Comparison of ENCODE assay signal across 20 cellular contexts in the genomic region with DNA sequence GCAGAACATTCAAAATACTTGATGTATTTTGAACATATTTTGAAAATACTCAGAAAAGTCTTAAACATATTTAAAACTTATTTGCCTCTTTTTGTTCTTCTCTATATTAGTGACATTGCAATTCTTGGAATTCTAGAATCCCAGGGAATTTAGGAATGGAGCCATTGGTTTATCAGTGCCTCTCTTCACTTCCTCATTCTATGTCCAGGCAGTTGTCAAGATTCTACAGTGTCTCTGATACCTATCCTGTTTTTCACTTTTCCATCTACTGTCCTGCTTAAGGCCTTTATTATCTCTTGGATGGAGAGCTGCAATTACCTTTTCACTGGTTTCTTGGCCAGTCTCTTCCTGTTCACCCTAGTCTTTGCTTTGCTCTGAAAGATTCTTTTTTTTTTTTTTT.
A peak's percentile ranks its signal among the peaks of the same experiment; 100 is the strongest.
DNase-seq lines count a peak whose midpoint lies in the region; ATAC-seq, FAIRE-seq and TF ChIP-seq lines count a peak whose summit lies in the region.
"Had no signal": no experiment of that assay in that cellular context is flagged by ENCODE, and none has a peak within 500 bp of the region (broad histone marks: within the 10 kb centered on the region; RNA-seq: fewer than 3 reads in every experiment).

No MANE protein-coding gene starts in this region.

- FAIRE-seq in K562 (lab: Jason Lieb, UNC) = no peak
- FAIRE-seq: A549, D721Med had no signal

- H3K9me1 ChIP-seq in K562 (ENCODE audit: control insufficient read depth, insufficient read depth, low read length) = no peaks in the 10 kb centered on the region

- no peak overlapping the region for H3K4me3 Mint-ChIP-seq in nephron
- H3K4me3 Mint-ChIP-seq: B cell, CD14-positive monocyte, GM23338 had no signal

- H3K4ac ChIP-seq in mesenchymal stem cell (ENCODE audit: low read depth in 1 of 2, low read length in 2 of 2) = no peak overlapping the region

- no peaks in the 10 kb centered on the region for H3K79me2 ChIP-seq in K562 (ENCODE audit: control insufficient read depth, insufficient read depth, low read length)

- no peak overlapping the region for H2BK120ac ChIP-seq in mesenchymal stem cell (ENCODE audit: low read depth, low read length)

- no peak overlapping the region for H2BK5ac ChIP-seq in mesenchymal stem cell (ENCODE audit: low read depth, low read length, poor library complexity, severe bottlenecking)

- POLR2A ChIA-PET in K562 (lab: Yijun Ruan, JAX) = no interaction called here

- no peak overlapping the region for H2AK5ac ChIP-seq in mesenchymal stem cell (ENCODE audit: low read length, severe bottlenecking)

- H3K18ac ChIP-seq in mesenchymal stem cell (ENCODE audit: low read depth in 1 of 2, low read length in 2 of 2) = no peak overlapping the region

- ATAC-seq in K562 = no peak
- no peak for ATAC-seq in activated naive CD4-positive, alpha-beta T cell treated with anti-CD3 and anti-CD28 coated beads, Interleukin-2, amount 50 U/mL, for 72 hours
- ATAC-seq: A549, GM23338 had no signal

- TF ChIP-seq CTCF in K562 (IDR thresholded peaks at IDR 0.05 in 2 of 3, conservative IDR thresholded peaks at IDR 0.05 in 1 of 3; ENCODE audit: insufficient read depth in 2 of 3, low read depth in 1 of 3, low read length in 3 of 3) (no peak), left ventricle myocardium inferior (IDR thresholded peaks at IDR 0.05; ENCODE audit: borderline replicate concordance) (no peak), nephron (IDR thresholded peaks at IDR 0.05; ENCODE audit: unreplicated experiment in 3 of 3) (no peak)

- H3K4me1 ChIP-seq in K562 (replicated peaks in 1 of 2; ENCODE audit: control insufficient read depth in 2 of 2, insufficient read depth in 2 of 2, low read length in 2 of 2) = no peaks in the 10 kb centered on the region
- peaks cover 24% of the 10 kb centered on the region for H3K4me1 ChIP-seq in left ventricle myocardium inferior
- H3K4me1 ChIP-seq in mesenchymal stem cell (ENCODE audit: control insufficient read depth, insufficient read depth, low read depth, low read length) = peaks cover 5% of the 10 kb centered on the region
- H3K4me1 ChIP-seq: A549, HAP-1 had no signal

- no peak overlapping the region for H3K4me3 ChIP-seq in K562
- no peak overlapping the region for H3K4me3 ChIP-seq in left ventricle myocardium inferior
- H3K4me3 ChIP-seq in mesenchymal stem cell (ENCODE audit: insufficient read depth in 1 of 2, low read depth in 1 of 2, low read length in 2 of 2) = no peak overlapping the region
- H3K4me3 ChIP-seq: A549, GM23338, HAP-1 had no signal

- H3K9me3 ChIP-seq in K562 (replicated peaks; ENCODE audit: control insufficient read depth, insufficient read depth, low read depth, low read length) (no peaks in the 10 kb centered on the region; the same call in 1 of the 2 replicates), left ventricle myocardium inferior (replicated peaks) (no peaks in the 10 kb centered on the region), mesenchymal stem cell (ENCODE audit: control insufficient read depth, low read length) (no peaks in the 10 kb centered on the region)
- H3K9me3 ChIP-seq: A549, HAP-1 had no signal

- in situ Hi-C loops in K562 (cut with MboI) = loop anchor here (10.0 kb wide), 1 partner anchor 169 kb away; no protein-coding TSS in a partner anchor
- in situ Hi-C loops in G401 (cut with HindIII; ENCODE audit: low sequenced_read_pairs) = no loop called here

- no peaks in the 10 kb centered on the region for H4K20me1 ChIP-seq in K562 (replicated peaks; ENCODE audit: control insufficient read depth, insufficient read depth, low read length)

- peaks cover under 1% of the 10 kb centered on the region for H3K79me1 ChIP-seq in mesenchymal stem cell (replicated peaks; ENCODE audit: low read length, poor library complexity, severe bottlenecking)

- no peak overlapping the region for H4K8ac ChIP-seq in mesenchymal stem cell (ENCODE audit: low read length)

- H3K36me3 ChIP-seq in K562 (ENCODE audit: control insufficient read depth, insufficient read depth, low read length) = peaks cover 3% of the 10 kb centered on the region; the same call in 1 of the 3 replicates
- H3K36me3 ChIP-seq in left ventricle myocardium inferior = peaks cover 11% of the 10 kb centered on the region
- peaks cover 6 to 9% of the 10 kb centered on the region in 2 experiments for H3K36me3 ChIP-seq in mesenchymal stem cell (ENCODE audit: control insufficient read depth in 1 of 2, insufficient read depth in 2 of 2, low read depth in 1 of 2, low read length in 2 of 2)
- H3K36me3 ChIP-seq: HAP-1 had no signal

- no peak overlapping the region for H3K27ac ChIP-seq in K562 (ENCODE audit: extremely low read depth, low read depth, low read length)
- peak overlapping the region; percentile 72 for H3K27ac ChIP-seq in left ventricle myocardium inferior (replicated peaks)
- no peak overlapping the region for H3K27ac ChIP-seq in mesenchymal stem cell (ENCODE audit: low read length, poor library complexity, severe bottlenecking)
- H3K27ac ChIP-seq: A549 had no signal

- H3K27me3 Mint-ChIP-seq in nephron (ENCODE audit: low read depth) = no peaks in the 10 kb centered on the region
- H3K27me3 Mint-ChIP-seq: B cell had no signal

- CTCF ChIA-PET in K562 (lab: Yijun Ruan, JAX; ENCODE audit: low intra/inter-chr PET ratio) = no interaction called here

- H2AFZ ChIP-seq in K562 (ENCODE audit: low read depth, low read length) (no peak overlapping the region), mesenchymal stem cell (ENCODE audit: low read depth, low read length) (no peak overlapping the region)
- H2AFZ ChIP-seq: GM23338 had no signal

- BruUV-seq in K562 (replicated peaks; lab: Mats Ljungman, UMichigan) = no TSS peak

- intact Hi-C loops in K562 (cut with micrococcal nuclease) (no loop called here), left ventricle myocardium inferior (cut with micrococcal nuclease) (no loop called here)

- TF ChIP-seq RAD21 in K562 (CRISPR knock-in tag; conservative IDR thresholded peaks at IDR 0.05 in 1 of 2, IDR thresholded peaks at IDR 0.05 in 1 of 2) = no peak

- H3K36me3 Mint-ChIP-seq in nephron (ENCODE audit: low read depth) = peaks cover 28% of the 10 kb centered on the region
- H3K36me3 Mint-ChIP-seq in activated naive CD4-positive, alpha-beta T cell treated with anti-CD3 and anti-CD28 coated beads, Interleukin-2, amount 50 U/mL, for 72 hours = peaks cover 0 to 5% of the 10 kb centered on the region in 2 donors

- no peak overlapping the region for H3K4me2 ChIP-seq in K562 (ENCODE audit: insufficient read depth, low read length)
- H3K4me2 ChIP-seq in mesenchymal stem cell (ENCODE audit: low read length, poor library complexity, severe bottlenecking) = no peak overlapping the region
- H3K4me2 ChIP-seq: A549, GM23338 had no signal

- no peaks in the 10 kb centered on the region for H3K27me3 ChIP-seq in K562 (ENCODE audit: control insufficient read depth in 2 of 2, insufficient read depth in 2 of 2, low read length in 2 of 2)
- no peaks in the 10 kb centered on the region for H3K27me3 ChIP-seq in left ventricle myocardium inferior (ENCODE audit: low read depth)
- no peaks in the 10 kb centered on the region for H3K27me3 ChIP-seq in mesenchymal stem cell (ENCODE audit: control insufficient read depth in 1 of 2, insufficient read depth in 1 of 2, low read length in 2 of 2)

- H3K23ac ChIP-seq in mesenchymal stem cell (ENCODE audit: low read length in 2 of 2) = no peak overlapping the region

- no peak for TF ChIP-seq EP300 in K562 (IDR thresholded peaks at IDR 0.05; ENCODE audit: low read length)

- no peak for TF ChIP-seq POLR2A in K562 (conservative IDR thresholded peaks at IDR 0.05)

- H3K9ac ChIP-seq in K562 (ENCODE audit: insufficient read depth in 1 of 2, low read depth in 2 of 2, low read length in 2 of 2) = no peak overlapping the region
- H3K9ac ChIP-seq in mesenchymal stem cell (ENCODE audit: low read length) = no peak overlapping the region

- no peaks in the 10 kb centered on the region for H3K9me3 Mint-ChIP-seq in nephron
- H3K9me3 Mint-ChIP-seq in activated naive CD4-positive, alpha-beta T cell treated with anti-CD3 and anti-CD28 coated beads, Interleukin-2, amount 50 U/mL, for 72 hours = no peaks in the 10 kb centered on the region
- H3K9me3 Mint-ChIP-seq: GM23338 had no signal

- DNase-seq in EH (ENCODE audit: low read depth) = peak; percentile 15
- DNase-seq in K562 (ENCODE audit: extremely low read depth in 1 of 4, low spot score in 3 of 4) = no peak
- DNase-seq in left ventricle myocardium inferior = no peak
- DNase-seq in G401 (ENCODE audit: low spot score) = no peak
- DNase-seq in NCI-H2029 (lab: John Stamatoyannopoulos, UW) = no peak
- DNase-seq in activated naive CD4-positive, alpha-beta T cell treated with anti-CD3 and anti-CD28 coated beads, Interleukin-2, amount 50 U/mL, for 72 hours (ENCODE audit: low spot score in 2 of 2) = no peak
- DNase-seq in mesenchymal stem cell = no peak
- DNase-seq: DMS53, NCI-H1092 treated with DMSO at 0.1 percent for 48 hours, NCI-H1436 treated with DMSO at 0.1 percent for 48 hours, NCI-H2081, NCI-H2171, SHP77 had no signal

- H2BK15ac ChIP-seq in mesenchymal stem cell (ENCODE audit: low read depth, poor library complexity, severe bottlenecking) = no peak overlapping the region

- H4K91ac ChIP-seq in mesenchymal stem cell (ENCODE audit: low read length) = no peak overlapping the region

- H3K4me1 Mint-ChIP-seq in nephron = peaks cover 39% of the 10 kb centered on the region
- H3K4me1 Mint-ChIP-seq: B cell, CD14-positive monocyte had no signal

- no peak overlapping the region for H2BK12ac ChIP-seq in mesenchymal stem cell (ENCODE audit: low read length in 2 of 2)

- H3K14ac ChIP-seq in mesenchymal stem cell (ENCODE audit: low read length in 2 of 2) = no peak overlapping the region

- H3K27ac Mint-ChIP-seq in nephron = peak overlapping the region in 2 of 3 experiments; percentile 14 to 18
- H3K27ac Mint-ChIP-seq in activated naive CD4-positive, alpha-beta T cell treated with anti-CD3 and anti-CD28 coated beads, Interleukin-2, amount 50 U/mL, for 72 hours = no peak overlapping the region
- H3K27ac Mint-ChIP-seq: B cell, GM23338 had no signal

TF ChIP-seq in K562, 482 proteins besides CTCF, POLR2A, EP300 and RAD21:
- TF ChIP-seq, protein P1, sequence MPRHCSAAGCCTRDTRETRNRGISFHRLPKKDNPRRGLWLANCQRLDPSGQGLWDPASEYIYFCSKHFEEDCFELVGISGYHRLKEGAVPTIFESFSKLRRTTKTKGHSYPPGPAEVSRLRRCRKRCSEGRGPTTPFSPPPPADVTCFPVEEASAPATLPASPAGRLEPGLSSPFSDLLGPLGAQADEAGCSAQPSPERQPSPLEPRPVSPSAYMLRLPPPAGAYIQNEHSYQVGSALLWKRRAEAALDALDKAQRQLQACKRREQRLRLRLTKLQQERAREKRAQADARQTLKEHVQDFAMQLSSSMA (CRISPR knock-in tag; IDR thresholded peaks at IDR 0.05) = no peak
- peak; percentile 60; the same call in 1 of the 2 replicates for TF ChIP-seq SPI1 (IDR thresholded peaks at IDR 0.05; ENCODE audit: borderline replicate concordance, low read depth, low read length)

Comparison
In these comparisons a context has a peak if more than half of its experiments do, and no peak if none do; other contexts are left out.
1. H3K27ac Mint-ChIP-seq: peak in nephron (2 of 3); none in activated naive CD4-positive, alpha-beta T cell treated with anti-CD3 and anti-CD28 coated beads, Interleukin-2, amount 50 U/mL, for 72 hours (0 of 2).